ENCODE assay signal across 15 cellular contexts in genomic region chr20:32709528-32710121, GRCh38. TPM values are rescaled to one million over a fixed set of nuclear protein-coding genes. Genes with fewer than 3 reads are reported as not detected.
DNase-seq lines count a peak whose midpoint lies in the region; ATAC-seq, FAIRE-seq and TF ChIP-seq lines count a peak whose summit lies in the region.
"Had no signal": no experiment of that assay in that cellular context is flagged by ENCODE, and none has a peak within 500 bp of the region (broad histone marks: within the 10 kb centered on the region; RNA-seq: fewer than 3 reads in every experiment).

No MANE protein-coding gene starts in this region.

- no peak overlapping the region for H2AFZ ChIP-seq in GM23338

- H3K79me2 ChIP-seq in GM23338 (replicated peaks; ENCODE audit: insufficient read depth): peaks cover 92% of the 10 kb centered on the region

- TF ChIP-seq CTCF in GM23338 (conservative IDR thresholded peaks at IDR 0.05; ENCODE audit: low read depth in 2 of 2) (no peak), ovary (IDR thresholded peaks at IDR 0.05) (no peak), Peyer's patch (IDR thresholded peaks at IDR 0.05) (no peak)

- H3K4me3 ChIP-seq in GM23338 (no peak overlapping the region), ovary (no peak overlapping the region), Peyer's patch (no peak overlapping the region)

- H3K4me2 ChIP-seq in GM23338: no peak overlapping the region

- peaks cover 31% of the 10 kb centered on the region for H4K20me1 ChIP-seq in GM23338 (replicated peaks; ENCODE audit: insufficient read depth)

- no peaks in the 10 kb centered on the region for H3K9me3 Mint-ChIP-seq in GM23338
- H3K9me3 Mint-ChIP-seq: CD4-positive, alpha-beta T cell; central memory CD8-positive, alpha-beta T cell; T-cell had no signal

- H3K4me1 ChIP-seq in GM23338 (ENCODE audit: insufficient read depth) (peaks cover 36% of the 10 kb centered on the region), ovary (ENCODE audit: insufficient read depth) (peaks cover 1% of the 10 kb centered on the region), Peyer's patch (no peaks in the 10 kb centered on the region)

- 22 to 41% (median 33%) methylated on average over 9 of the region's 9 CpGs for WGBS in ovary, 3 donors

- no peak for FAIRE-seq in urothelium cell line (lab: Jason Lieb, UNC)

- TF ChIP-seq EP300 in ovary (IDR thresholded peaks at IDR 0.05): no peak

- H3K27me3 Mint-ChIP-seq in GM23338 (ENCODE audit: insufficient read depth, low read depth, poor library complexity): peaks cover 4% of the 10 kb centered on the region
- H3K27me3 Mint-ChIP-seq: CD4-positive, alpha-beta T cell; central memory CD8-positive, alpha-beta T cell; T-cell had no signal

- peaks cover 28% of the 10 kb centered on the region for H3F3A ChIP-seq in GM23338 (replicated peaks; ENCODE audit: low read depth)

- no peak for DNase-seq in GM23338 (ENCODE audit: low spot score)
- DNase-seq in NCI-H2227 treated with DMSO at 0.1 percent for 48 hours (lab: John Stamatoyannopoulos, UW): peak; percentile 58
- no peak for DNase-seq in Right ventricle myocardium superior
- peak in 4 of 5 donors; percentile 26 to 43 (median 37) for DNase-seq in ovary
- no peak for DNase-seq in central memory CD4-positive, alpha-beta T cell
- no peak for DNase-seq in Peyer's patch
- DNase-seq in SIG-M5 (lab: John Stamatoyannopoulos, UW): no peak
- no peak for DNase-seq in urothelium cell line (ENCODE audit: low spot score)
- DNase-seq: activated CD4-positive, alpha-beta T cell treated with anti-CD3 and anti-CD28 coated beads for 48 hours; activated effector memory CD4-positive, alpha-beta T cell treated with Interleukin-2 at 50 U/mL for 16 hours; CD4-positive, alpha-beta T cell; hippocampal formation; retina; T-cell had no signal

- ATAC-seq in GM23338: no peak
- ATAC-seq in Right ventricle myocardium superior (ENCODE audit: poor library complexity): peak; percentile 76
- ATAC-seq: T-cell had no signal

- H3K27ac ChIP-seq in GM23338 (ENCODE audit: low read depth): peak overlapping the region; percentile 92
- no peak overlapping the region for H3K27ac ChIP-seq in ovary
- no peak overlapping the region for H3K27ac ChIP-seq in Peyer's patch

- H3K9me3 ChIP-seq in ovary (no peaks in the 10 kb centered on the region), Peyer's patch (no peaks in the 10 kb centered on the region)

- TF ChIP-seq POLR2A in ovary (IDR thresholded peaks at IDR 0.05) (no peak), Peyer's patch (IDR thresholded peaks at IDR 0.05) (no peak)

- H3K36me3 ChIP-seq in GM23338 (ENCODE audit: insufficient read depth) (peaks cover 33% of the 10 kb centered on the region), ovary (no peaks in the 10 kb centered on the region), Peyer's patch (peaks cover 0 to 32% (median 0%) of the 10 kb centered on the region in 3 donors)

- H3K4me1 Mint-ChIP-seq in GM23338: peaks cover 26% of the 10 kb centered on the region

- no peaks in the 10 kb centered on the region for H3K9me2 ChIP-seq in GM23338 (ENCODE audit: insufficient read depth)

- no peaks in the 10 kb centered on the region for H3K27me3 ChIP-seq in GM23338 (ENCODE audit: insufficient read depth)
- H3K27me3 ChIP-seq in ovary: no peaks in the 10 kb centered on the region
- H3K27me3 ChIP-seq in Peyer's patch: no peaks in the 10 kb centered on the region

- H3K27ac Mint-ChIP-seq in GM23338: peak overlapping the region; percentile 87
- H3K27ac Mint-ChIP-seq: CD4-positive, alpha-beta T cell; T-cell had no signal

- intact Hi-C loops in Right ventricle myocardium superior (cut with DNase I) (no loop called here), ovary (cut with DNase I) (no loop called here)

- H3K36me3 Mint-ChIP-seq in GM23338 (ENCODE audit: low read depth): peaks cover 28% of the 10 kb centered on the region

- no peak overlapping the region for H3K4me3 Mint-ChIP-seq in GM23338
- H3K4me3 Mint-ChIP-seq: CD4-positive, alpha-beta T cell; central memory CD8-positive, alpha-beta T cell; T-cell had no signal

TF ChIP-seq in GM23338, 12 proteins besides CTCF, POLR2A, EP300 and RAD21:
- TF ChIP-seq ZNF114 (CRISPR knock-in tag; IDR thresholded peaks at IDR 0.05): no peak

RNA-seq across cellular contexts. Expression of gene COMMD7, which starts 33.6 kb away (rescaled TPM):
- total RNA-seq in GM23338 (2014; rRNA removed; shearing (Covaris generic)): 84.7 and 86.4 TPM in 2 replicates
- polyA plus RNA-seq in GM23338 (2016; fragmentation: Nextera tagmentation; extraction: Ambion mirVana) (67.3 and 70.4 TPM in 2 replicates), ovary (10 to 100 TPM; 36.0 to 51.8 TPM)
- total RNA-seq in Right ventricle myocardium superior (47.8 TPM), ovary (10 to 100 TPM; 14.2 to 38.4 (median 25.4) TPM), Peyer's patch (10 to 100 TPM in 2 of 4 donors, 1 to 10 TPM in 2; 7.9 to 16.3 (median 10.5) TPM)

RNA-seq across cellular contexts. Expression of gene C20orf203, which starts 35.9 kb away (rescaled TPM):
- 0.08 TPM in 1 of 2 replicates, not detected in the other for total RNA-seq in GM23338 (2014; rRNA removed; shearing (Covaris generic))
- 0.03 and 0.11 TPM in 2 replicates for polyA plus RNA-seq in GM23338 (2016; fragmentation: Nextera tagmentation; extraction: Ambion mirVana)
- not detected for total RNA-seq in Right ventricle myocardium superior
- total RNA-seq in ovary: 1 to 10 TPM in 1 of 7 donors, under 1 TPM in 5, not detected in 1; 0.11 to 1.1 (median 0.55) TPM
- under 1 TPM; 0.08 to 0.28 TPM for polyA plus RNA-seq in ovary
- not detected for total RNA-seq in Peyer's patch

RNA-seq across cellular contexts. Expression of gene DNMT3B, which starts 52.6 kb away (rescaled TPM):
- 2,222 and 2,281 TPM in 2 replicates for total RNA-seq in GM23338 (2014; rRNA removed; shearing (Covaris generic))
- polyA plus RNA-seq in GM23338 (2016; fragmentation: Nextera tagmentation; extraction: Ambion mirVana): 711 and 726 TPM in 2 replicates
- total RNA-seq in Right ventricle myocardium superior: 0.22 TPM
- 1 to 10 TPM in 2 of 7 donors, under 1 TPM in 5; 0.46 to 2.1 (median 0.80) TPM for total RNA-seq in ovary
- polyA plus RNA-seq in ovary: 1 to 10 TPM in 1 of 2 donors, under 1 TPM in 1; 0.67 to 1.0 TPM
- 1 to 10 TPM in 1 of 4 donors, under 1 TPM in 3; 0.67 to 4.1 (median 0.86) TPM for total RNA-seq in Peyer's patch

Comparison
In these comparisons a context has a peak if more than half of its experiments do, and no peak if none do; other contexts are left out.
1. DNase-seq: peak in NCI-H2227 treated with DMSO at 0.1 percent for 48 hours (single experiment) and ovary (4 of 5); none in GM23338 (single experiment), Right ventricle myocardium superior (single experiment), central memory CD4-positive, alpha-beta T cell (single experiment), Peyer's patch (0 of 3), SIG-M5 (single experiment) and urothelium cell line (single experiment).
2. RNA of gene DNMT3B, which starts 52.6 kb away (total RNA-seq): 2,222 to 2,281 TPM in GM23338; 0.67 to 4.1 TPM in Peyer's patch, 0.46 to 2.1 TPM in ovary and 0.22 TPM in Right ventricle myocardium superior (single experiment); every median in the first group is over 100 times any median in the second.